In genomic region chr13:40189885-40190655, GRCh38 we compare ENCODE assay signal across 7 cellular contexts.
DNase-seq lines count a peak whose midpoint lies in the region; ATAC-seq and TF ChIP-seq lines count a peak whose summit lies in the region.

No MANE protein-coding gene starts in this region.

- H3K9me3 ChIP-seq in mammary epithelial cell (replicated peaks; ENCODE audit: insufficient read depth, low read length) = no peaks in the 10 kb centered on the region
- H3K9me3 ChIP-seq in lung (ENCODE audit: control insufficient read depth in 2 of 2, insufficient read depth in 1 of 2, low read length in 1 of 2) = no peaks in the 10 kb centered on the region
- H3K9me3 ChIP-seq in stomach smooth muscle (ENCODE audit: control insufficient read depth in 2 of 2, low read length in 2 of 2) = no peaks in the 10 kb centered on the region

- in situ Hi-C loops in mammary epithelial cell (cut with MboI; ENCODE audit: low sequenced_read_pairs in 2 of 2) = no loop called here

- H3K36me3 ChIP-seq in mammary epithelial cell (ENCODE audit: insufficient read depth, low read length) (no peaks in the 10 kb centered on the region), lung (ENCODE audit: control insufficient read depth in 2 of 2, insufficient read depth in 2 of 2, low read length in 2 of 2) (no peaks in the 10 kb centered on the region), stomach smooth muscle (ENCODE audit: control insufficient read depth in 2 of 2, insufficient read depth in 2 of 2, low read length in 2 of 2) (no peaks in the 10 kb centered on the region)

- intact Hi-C loops in mammary epithelial cell (cut with micrococcal nuclease) = no loop called here

- POLR2A ChIA-PET in RWPE1 (lab: Yijun Ruan, JAX; ENCODE audit: low non-redundant PET) = no interaction called here

- H3K4me2 ChIP-seq in mammary epithelial cell (ENCODE audit: insufficient read depth, low read depth, low read length) = peak overlapping the region; percentile 75

- no peak for TF ChIP-seq CTCF in RWPE1 (conservative IDR thresholded peaks at IDR 0.05; ENCODE audit: low read depth)
- TF ChIP-seq CTCF in mammary epithelial cell (conservative IDR thresholded peaks at IDR 0.05 in 1 of 2, IDR thresholded peaks at IDR 0.05 in 1 of 2; ENCODE audit: extremely low read depth in 1 of 2, insufficient read depth in 1 of 2, low read depth in 1 of 2, low read length in 2 of 2) = no peak
- TF ChIP-seq CTCF in lung (IDR thresholded peaks at IDR 0.05; ENCODE audit: control extremely low read depth, extremely low read depth) = no peak

- BruUV-seq in mammary epithelial cell (replicated peaks; lab: Mats Ljungman, UMichigan) = no TSS peak

- peak overlapping the region; percentile 69 for H2AFZ ChIP-seq in mammary epithelial cell (ENCODE audit: low read depth, low read length)

- WGBS in mammary epithelial cell (ENCODE audit: low coverage, missing lambda C conversion rate) = 15% methylated on average over 8 of the region's 8 CpGs
- WGBS in lung, 2 donors = 79 to 80% methylated on average over 8 of the region's 8 CpGs

- peak overlapping the region; percentile 84 for H3K27ac ChIP-seq in RWPE1
- peak overlapping the region; percentile 56 for H3K27ac ChIP-seq in mammary epithelial cell (ENCODE audit: insufficient read depth, low read depth, low read length)
- peak overlapping the region; percentile 62 to 69 for H3K27ac ChIP-seq in lung (ENCODE audit: low read depth in 1 of 2, low read length in 1 of 2)
- peak overlapping the region; percentile 53 for H3K27ac ChIP-seq in stomach smooth muscle (ENCODE audit: low read length)

- H3K4me1 ChIP-seq in mammary epithelial cell (ENCODE audit: insufficient read depth, low read length) (peaks cover 38% of the 10 kb centered on the region), lung (ENCODE audit: control insufficient read depth in 2 of 2, insufficient read depth in 2 of 2, low read length in 2 of 2) (peaks cover 3 to 14% of the 10 kb centered on the region in 2 donors), stomach smooth muscle (ENCODE audit: control insufficient read depth, insufficient read depth, low read length) (peaks cover 29% of the 10 kb centered on the region)

- no peak for ATAC-seq in lung (ENCODE audit: insufficient read depth, low FRiP score)

- H3K27me3 ChIP-seq in mammary epithelial cell (ENCODE audit: insufficient read depth, low read length) = no peaks in the 10 kb centered on the region
- no peaks in the 10 kb centered on the region for H3K27me3 ChIP-seq in lung (ENCODE audit: control insufficient read depth, insufficient read depth)
- H3K27me3 ChIP-seq in stomach smooth muscle (ENCODE audit: control insufficient read depth in 1 of 2, insufficient read depth in 2 of 2, low read length in 2 of 2) = no peaks in the 10 kb centered on the region

- no peaks in the 10 kb centered on the region for H3K79me2 ChIP-seq in mammary epithelial cell (ENCODE audit: insufficient read depth, low read length)

- DNase-seq in RWPE1 (ENCODE audit: low spot score) (no peak), mammary epithelial cell (peak; percentile 11), lung (ENCODE audit: low spot score) (no peak), OCI-M2 (lab: John Stamatoyannopoulos, UW; ENCODE audit: unreplicated experiment) (no peak), DMS53 treated with DMSO at 0.1 percent for 48 hours (lab: John Stamatoyannopoulos, UW; ENCODE audit: unreplicated experiment) (no peak), RKO (ENCODE audit: low spot score) (no peak)

- H3K9ac ChIP-seq in mammary epithelial cell (ENCODE audit: insufficient read depth, low read length) (no peak overlapping the region), stomach smooth muscle (ENCODE audit: low read length in 2 of 2) (peak overlapping the region in 1 of 2 donors; percentile 42)

- dilution Hi-C loops in mammary epithelial cell (cut with HindIII; ENCODE audit: low sequenced_read_pairs) = no loop called here

- CTCF ChIA-PET in RWPE1 (lab: Yijun Ruan, JAX) = interaction anchor here (0.6 kb wide), 1 partner anchor 142 kb away, joined by 3 read pairs; no protein-coding TSS in a partner anchor
- CTCF ChIA-PET in mammary epithelial cell (lab: Charles Lee; ENCODE audit: low non-redundant PET) = no interaction called here

- no peaks in the 10 kb centered on the region for H4K20me1 ChIP-seq in mammary epithelial cell (ENCODE audit: insufficient read depth, low read length)

- H3K4me3 ChIP-seq in mammary epithelial cell (replicated peaks in 1 of 3; ENCODE audit: insufficient read depth in 1 of 3, low read depth in 2 of 3, low read length in 3 of 3) (no peak overlapping the region), lung (no peak overlapping the region), stomach smooth muscle (ENCODE audit: low read length in 2 of 2) (no peak overlapping the region)
